In the genomic region with DNA sequence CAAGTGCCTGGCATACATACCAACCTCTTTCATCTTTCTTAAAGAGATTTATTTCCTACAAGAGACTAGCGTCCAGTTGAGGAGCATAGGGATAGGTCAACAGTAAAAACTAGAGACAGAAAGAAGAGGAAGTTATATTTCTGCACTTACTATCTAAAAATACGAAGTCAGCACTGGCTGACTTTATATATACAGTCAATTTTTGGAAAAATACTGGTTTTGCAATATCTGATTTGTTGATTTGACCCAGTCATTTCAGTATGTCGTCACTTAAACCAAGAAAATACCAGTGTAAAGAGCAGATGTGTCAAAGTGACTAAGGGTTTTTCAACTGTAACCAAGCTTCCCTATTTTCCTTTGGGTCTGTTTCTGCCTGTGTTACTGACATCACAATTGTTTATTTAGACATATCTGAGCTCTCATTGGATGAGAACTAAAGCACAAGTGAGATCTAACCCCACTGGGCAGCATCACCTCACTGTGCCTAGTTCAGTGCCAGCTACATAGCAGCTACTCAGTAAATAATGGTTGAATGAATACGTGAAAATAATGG, we compare ENCODE assay signal across 1 cellular context.
TF ChIP-seq lines count a peak whose summit lies in the region.

No MANE protein-coding gene starts in this region.

TF ChIP-seq in K562, 482 proteins besides CTCF, POLR2A, EP300 and RAD21 (continued from another document):
- TF ChIP-seq, protein P1, sequence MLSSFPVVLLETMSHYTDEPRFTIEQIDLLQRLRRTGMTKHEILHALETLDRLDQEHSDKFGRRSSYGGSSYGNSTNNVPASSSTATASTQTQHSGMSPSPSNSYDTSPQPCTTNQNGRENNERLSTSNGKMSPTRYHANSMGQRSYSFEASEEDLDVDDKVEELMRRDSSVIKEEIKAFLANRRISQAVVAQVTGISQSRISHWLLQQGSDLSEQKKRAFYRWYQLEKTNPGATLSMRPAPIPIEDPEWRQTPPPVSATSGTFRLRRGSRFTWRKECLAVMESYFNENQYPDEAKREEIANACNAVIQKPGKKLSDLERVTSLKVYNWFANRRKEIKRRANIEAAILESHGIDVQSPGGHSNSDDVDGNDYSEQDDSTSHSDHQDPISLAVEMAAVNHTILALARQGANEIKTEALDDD (IDR thresholded peaks at IDR 0.05): peak; percentile 52; the same call in 1 of the 2 replicates
- TF ChIP-seq BRCA1 (IDR thresholded peaks at IDR 0.05) (no peak), BRCA1 (CRISPR knock-in tag; IDR thresholded peaks at IDR 0.05) (no peak), MAFG (tag; conservative IDR thresholded peaks at IDR 0.05) (peak; percentile 66)
